ENCODE assay signal across 8 cellular contexts in genomic region chr11:116835791-116836647, GRCh38. TPM values are rescaled to one million over a fixed set of nuclear protein-coding genes. Genes with fewer than 3 reads are reported as not detected.
DNase-seq lines count a peak whose midpoint lies in the region; ATAC-seq, FAIRE-seq and TF ChIP-seq lines count a peak whose summit lies in the region.

No MANE protein-coding gene starts in this region.

- TF ChIP-seq CTCF in GM12873 (IDR thresholded peaks at IDR 0.05; ENCODE audit: insufficient read depth, low read depth, low read length, missing control alignments): peak; percentile 83
- TF ChIP-seq CTCF in astrocyte (IDR thresholded peaks at IDR 0.05; ENCODE audit: insufficient read depth, low read depth, low read length): peak; percentile 28
- TF ChIP-seq CTCF in hepatocyte (IDR thresholded peaks at IDR 0.05; ENCODE audit: poor library complexity): peak; percentile 65

- no peak overlapping the region for H3K4me3 Mint-ChIP-seq in astrocyte (ENCODE audit: unreplicated experiment)

- H3K9me2 ChIP-seq in hepatocyte (replicated peaks; ENCODE audit: insufficient read depth): no peaks in the 10 kb centered on the region

- H3K9ac ChIP-seq in astrocyte (ENCODE audit: low read length): peak overlapping the region; percentile 47

- H3K4me3 ChIP-seq in astrocyte (ENCODE audit: insufficient read depth, low read depth, low read length) (peak overlapping the region; percentile 29), hepatocyte (no peak overlapping the region), aorta (ENCODE audit: low read length in 2 of 2) (no peak overlapping the region)

- H3K79me2 ChIP-seq in astrocyte (ENCODE audit: insufficient read depth, low read length) (no peaks in the 10 kb centered on the region), hepatocyte (peaks cover 5% of the 10 kb centered on the region)

- peaks cover 11% of the 10 kb centered on the region for H3K4me1 Mint-ChIP-seq in astrocyte (ENCODE audit: low read depth, unreplicated experiment)

- peak overlapping the region; percentile 14 for H3K27ac ChIP-seq in astrocyte (ENCODE audit: low read depth, low read length)
- peak overlapping the region; percentile 88 for H3K27ac ChIP-seq in hepatocyte
- peak overlapping the region in 1 of 2 donors; percentile 10 for H3K27ac ChIP-seq in aorta (ENCODE audit: low read depth in 1 of 2, low read length in 2 of 2)

- peak overlapping the region; percentile 84 for H3K4me2 ChIP-seq in astrocyte (ENCODE audit: low read length)
- H3K4me2 ChIP-seq in hepatocyte: peak overlapping the region; percentile 83

- intact Hi-C loops in aorta (cut with DNase I): loop anchor here (2.0 to 5.0 kb wide), 2 partner anchors 45 to 49 kb away; partner anchors contain the start of genes APOA5 (in 1 of the 2) and ZPR1 (in 1 of the 2)

- 15% methylated on average over 58 of the region's 58 CpGs for WGBS in hepatocyte (ENCODE audit: low lambda C conversion rate, missing lambda C conversion rate)
- WGBS in aorta, 2 donors: 15% methylated on average over 56 to 58 of the region's 58 CpGs

- H3K36me3 Mint-ChIP-seq in astrocyte (ENCODE audit: low read depth, unreplicated experiment): no peaks in the 10 kb centered on the region

- H2AFZ ChIP-seq in astrocyte (ENCODE audit: low read depth, low read length) (peak overlapping the region; percentile 87), hepatocyte (peak overlapping the region; percentile 61)

- peak; percentile 41 for FAIRE-seq in astrocyte (lab: Jason Lieb, UNC)

- H3K9me3 Mint-ChIP-seq in astrocyte (ENCODE audit: unreplicated experiment): no peaks in the 10 kb centered on the region

- H3K4me1 ChIP-seq in astrocyte (ENCODE audit: insufficient read depth, low read length) (peaks cover 7% of the 10 kb centered on the region), hepatocyte (ENCODE audit: insufficient read depth) (peaks cover 39% of the 10 kb centered on the region), aorta (ENCODE audit: control insufficient read depth in 1 of 2, insufficient read depth in 2 of 2, low read length in 2 of 2) (no peaks in the 10 kb centered on the region)

- DNase-seq in NCI-H1436 (lab: John Stamatoyannopoulos, UW) (peak; percentile 91), T-helper 2 cell (peak; percentile 38 to 93 (median 66)), astrocyte (ENCODE audit: low read depth) (peak; percentile 86), hepatocyte (ENCODE audit: low spot score) (peak; percentile 95), renal cortical epithelial cell (ENCODE audit: low read depth) (peak; percentile 75), aorta (peak; percentile 91 to 95)

- H3K27ac Mint-ChIP-seq in astrocyte (ENCODE audit: unreplicated experiment): no peak overlapping the region

- no peaks in the 10 kb centered on the region for H3K9me3 ChIP-seq in astrocyte (ENCODE audit: insufficient read depth, low read depth, low read length)
- H3K9me3 ChIP-seq in hepatocyte (ENCODE audit: low read depth): no peaks in the 10 kb centered on the region
- H3K9me3 ChIP-seq in aorta (ENCODE audit: control insufficient read depth, low read length): no peaks in the 10 kb centered on the region

- H4K20me1 ChIP-seq in astrocyte (ENCODE audit: insufficient read depth, low read length) (no peaks in the 10 kb centered on the region), hepatocyte (ENCODE audit: insufficient read depth, poor library complexity, severe bottlenecking) (no peaks in the 10 kb centered on the region)

- no peaks in the 10 kb centered on the region for H3K36me3 ChIP-seq in astrocyte (ENCODE audit: insufficient read depth, low read length)
- no peaks in the 10 kb centered on the region for H3K36me3 ChIP-seq in hepatocyte (replicated peaks; ENCODE audit: insufficient read depth, low read depth)
- H3K36me3 ChIP-seq in aorta (ENCODE audit: control insufficient read depth in 1 of 2, insufficient read depth in 2 of 2, low read length in 1 of 2): no peaks in the 10 kb centered on the region

- ATAC-seq in HG02759 (IDR thresholded peaks at IDR 0.05; ENCODE audit: unreplicated experiment) (peak; percentile 85), aorta (ENCODE audit: low FRiP score) (peak; percentile 93)

- H3K27me3 Mint-ChIP-seq in astrocyte (ENCODE audit: low read depth, unreplicated experiment): peaks cover 27% of the 10 kb centered on the region

- H3K27me3 ChIP-seq in astrocyte (ENCODE audit: insufficient read depth, low read length) (no peaks in the 10 kb centered on the region), hepatocyte (no peaks in the 10 kb centered on the region), aorta (ENCODE audit: control insufficient read depth in 1 of 2, insufficient read depth in 2 of 2, low read length in 1 of 2) (no peaks in the 10 kb centered on the region)

RNA-seq across cellular contexts. Expression of gene APOA1, which starts 1.4 kb away (rescaled TPM):
- total RNA-seq in astrocyte (3.9 and 6.0 TPM in 2 replicates), hepatocyte (4,253 and 4,361 TPM in 2 replicates), renal cortical epithelial cell (0.10 TPM in 1 of 2 replicates, not detected in the other), aorta (not detected)
- polyA plus RNA-seq in hepatocyte (5,326 and 7,624 TPM in 2 replicates), aorta (100 to 1,000 TPM in 1 of 2 donors, 1 to 10 TPM in 1; 1.2 to 416 TPM)

RNA-seq across cellular contexts. Expression of gene APOC3, which starts 6.3 kb away (rescaled TPM):
- total RNA-seq in astrocyte: not detected in 2 replicates
- 2,309 and 2,825 TPM in 2 replicates for total RNA-seq in hepatocyte
- polyA plus RNA-seq in hepatocyte: 1,438 and 2,125 TPM in 2 replicates
- not detected in 2 replicates for total RNA-seq in renal cortical epithelial cell
- not detected for total RNA-seq in aorta
- 100 to 1,000 TPM in 1 of 2 donors, not detected in 1; 335 TPM for polyA plus RNA-seq in aorta

RNA-seq across cellular contexts. Expression of gene APOA4, which starts 12.9 kb away (rescaled TPM):
- not detected in 2 replicates for total RNA-seq in astrocyte
- total RNA-seq in hepatocyte: 1,055 and 1,133 TPM in 2 replicates
- polyA plus RNA-seq in hepatocyte: 548 and 810 TPM in 2 replicates
- not detected in 2 replicates for total RNA-seq in renal cortical epithelial cell
- not detected for total RNA-seq in aorta
- 100 to 1,000 TPM in 1 of 2 donors, under 1 TPM in 1; 0.64 to 457 TPM for polyA plus RNA-seq in aorta

RNA-seq across cellular contexts. Expression of gene APOA5, which starts 44.3 kb away (rescaled TPM):
- total RNA-seq in astrocyte (not detected in 2 replicates), hepatocyte (16.3 and 20.3 TPM in 2 replicates), renal cortical epithelial cell (not detected in 2 replicates), aorta (not detected)
- polyA plus RNA-seq in hepatocyte (13.4 and 14.6 TPM in 2 replicates), aorta (not detected)

RNA-seq across cellular contexts. Expression of gene ZPR1, which starts 48.2 kb away (rescaled TPM):
- total RNA-seq in astrocyte (65.1 and 67.3 TPM in 2 replicates), hepatocyte (38.3 and 38.6 TPM in 2 replicates), renal cortical epithelial cell (54.7 and 58.6 TPM in 2 replicates), aorta (10 to 100 TPM; 31.5 to 48.2 TPM)
- polyA plus RNA-seq in hepatocyte (50.1 and 53.3 TPM in 2 replicates), aorta (10 to 100 TPM; 19.2 to 21.2 TPM)

Comparison
In these comparisons a context has a peak if more than half of its experiments do, and no peak if none do; other contexts are left out.
1. CTCF ChIP-seq: peak in every context shown above with its lines; median percentile 83 in GM12873; 65 in hepatocyte; 28 in astrocyte.
2. RNA of gene APOA1, which starts 1.4 kb away (total RNA-seq): 4,253 to 4,361 TPM in hepatocyte; 3.9 to 6.0 TPM in astrocyte, not detected in aorta and 0.10 TPM in renal cortical epithelial cell; every median in the first group is over 100 times any median in the second.
3. RNA of gene APOC3, which starts 6.3 kb away (total RNA-seq): 2,309 to 2,825 TPM in hepatocyte; not detected in astrocyte, not detected in renal cortical epithelial cell and not detected in aorta; every median in the first group is over 1,000 times any median in the second.
4. RNA of gene APOA4, which starts 12.9 kb away (total RNA-seq): 1,055 to 1,133 TPM in hepatocyte; not detected in astrocyte, not detected in renal cortical epithelial cell and not detected in aorta; every median in the first group is over 1,000 times any median in the second.
5. Peak in every context shown above with its lines, with median percentiles within 50 percentile points of each other: DNase-seq.